Comparison of ENCODE assay signal across 25 cellular contexts in the genomic region with DNA sequence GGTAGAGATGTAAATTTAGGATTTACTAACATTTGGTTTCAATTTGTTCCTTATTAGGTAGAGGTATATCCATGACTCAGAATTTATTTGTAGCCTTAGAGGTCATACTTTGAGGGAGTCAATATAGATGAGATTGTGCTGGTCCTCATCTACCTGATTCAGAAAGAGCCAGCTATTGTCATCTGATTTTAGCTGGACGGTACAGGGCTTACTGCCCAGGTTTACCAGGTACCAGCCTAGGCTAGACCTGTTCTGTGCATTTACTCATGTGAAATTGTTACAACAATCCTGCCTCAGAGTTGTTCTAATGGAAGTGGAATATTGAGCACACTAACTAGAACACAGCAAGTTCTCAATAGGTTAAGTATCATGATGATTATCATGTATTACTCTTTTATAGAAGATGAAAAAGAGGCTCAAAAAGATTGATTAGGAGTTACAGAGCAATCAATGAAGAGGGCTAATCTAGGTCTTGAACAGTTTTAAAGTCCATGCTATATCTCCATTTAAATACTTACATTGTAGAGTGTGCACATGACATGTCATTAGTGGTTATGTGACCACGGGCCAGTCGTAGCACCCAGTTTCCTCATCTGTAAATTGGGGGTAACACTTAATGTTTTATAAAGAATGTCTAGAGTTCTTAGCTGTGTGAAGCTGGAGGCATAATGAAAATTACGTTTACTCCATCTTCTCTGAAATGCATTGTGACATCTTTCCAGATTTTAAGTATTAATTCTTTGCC.
"Had no signal": no experiment of that assay in that cellular context is flagged by ENCODE, and none has a peak within 500 bp of the region (broad histone marks: within the 10 kb centered on the region; RNA-seq: fewer than 3 reads in every experiment).

No MANE protein-coding gene starts in this region.

- H3K4me3 Mint-ChIP-seq: activated naive CD4-positive, alpha-beta T cell treated with anti-CD3 and anti-CD28 coated beads for 36 hours; activated naive CD8-positive, alpha-beta T cell treated with anti-CD3 and anti-CD28 coated beads, Interleukin-2, amount 10 ng/mL, durations not matched to agents 7 days and 5 days; endodermal cell; natural killer cell; T-helper 1 cell treated with Interleukin-12 subunit alpha and Interleukin-12 subunit beta and Interleukin-4 antibody, amounts not matched to agents 30 μg/mL and 1 μg/mL, for 36 hours had no signal

- H3K27me3 Mint-ChIP-seq: activated naive CD8-positive, alpha-beta T cell treated with anti-CD3 and anti-CD28 coated beads, Interleukin-2, amount 10 ng/mL, durations not matched to agents 7 days and 5 days had no signal

- H3K4me1 ChIP-seq: pancreas, testis had no signal

- H3K36me3 Mint-ChIP-seq: natural killer cell had no signal

- H3K27ac ChIP-seq: epithelial cell of prostate, hepatocyte, left lung, pancreas, testis, upper lobe of left lung had no signal

- H3K27me3 ChIP-seq: hepatocyte, left lung, pancreas, testis, upper lobe of left lung had no signal

- H3K36me3 ChIP-seq: pancreas had no signal

- ATAC-seq: left lung, sciatic nerve had no signal

- DNase-seq: activated CD4-positive, alpha-beta T cell treated with anti-CD3 and anti-CD28 coated beads for 4 hours; activated CD4-positive, alpha-beta T cell treated with anti-CD3 and anti-CD28 coated beads, Interleukin-2, amount 50 U/mL, for 48 hours; activated CD4-positive, CD25-positive, alpha-beta regulatory T cell; activated CD8-positive, alpha-beta memory T cell treated with anti-CD3 and anti-CD28 coated beads, Interleukin-2, amount 50 U/mL, for 48 hours; activated effector memory CD4-positive, alpha-beta T cell treated with Interleukin-2 at 50 U/mL for 16 hours; activated naive CD4-positive, alpha-beta T cell treated with anti-CD3 and anti-CD28 coated beads for 36 hours; activated naive CD8-positive, alpha-beta T cell treated with anti-CD3 and anti-CD28 coated beads, Interleukin-2, amount 10 ng/mL, durations not matched to agents 7 days and 5 days; activated T-cell treated with anti-CD3 and anti-CD28 coated beads, Interleukin-2, amount 50 U/mL, for 48 hours; amygdala; cortex of kidney; endodermal cell; immature natural killer cell; left lung; natural killer cell; pancreas; stimulated activated CD4-positive, alpha-beta T cell treated with anti-CD3 and anti-CD28 coated beads, Interleukin-4, amount 100 ng/mL, for 1 hour; stimulated activated naive CD4-positive, alpha-beta T cell; T1000; testis; upper lobe of left lung had no signal

- H3K9me3 Mint-ChIP-seq: immature natural killer cell, natural killer cell had no signal

- H3K27ac Mint-ChIP-seq: activated naive CD4-positive, alpha-beta T cell treated with anti-CD3 and anti-CD28 coated beads for 36 hours; activated naive CD8-positive, alpha-beta T cell treated with anti-CD3 and anti-CD28 coated beads, Interleukin-2, amount 10 ng/mL, durations not matched to agents 7 days and 5 days; endodermal cell; T-helper 1 cell treated with Interleukin-12 subunit alpha and Interleukin-12 subunit beta and Interleukin-4 antibody, amounts not matched to agents 30 μg/mL and 1 μg/mL, for 36 hours had no signal

- H3K4me3 ChIP-seq: hepatocyte, left lung, lung, pancreas, testis, upper lobe of left lung had no signal

- H3K9me3 ChIP-seq: left lung, pancreas, testis, upper lobe of left lung had no signal
